ENCODE assay signal across 11 cellular contexts in genomic region chrX:39850630-39851152, GRCh38.
DNase-seq lines count a peak whose midpoint lies in the region; ATAC-seq, FAIRE-seq and TF ChIP-seq lines count a peak whose summit lies in the region.
"Had no signal": no experiment of that assay in that cellular context is flagged by ENCODE, and none has a peak within 500 bp of the region (broad histone marks: within the 10 kb centered on the region; RNA-seq: fewer than 3 reads in every experiment).

No MANE protein-coding gene starts in this region.

- peak overlapping the region in 2 of 10 experiments; percentile 8 to 31; a peak in 1 of 20 replicates for H3K4me3 ChIP-seq in BLaER1 treated with 17β-estradiol and CSF1 and Interleukin-3, amounts not matched to agents 10 nM and 100 nM
- H3K4me3 ChIP-seq in psoas muscle (no peak overlapping the region), aorta (ENCODE audit: low read length in 2 of 2) (no peak overlapping the region)
- H3K4me3 ChIP-seq: esophagus squamous epithelium, vagina had no signal

- WGBS in psoas muscle, 3 donors: 59 to 64% (median 64%) methylated on average over 3 of the region's 3 CpGs
- 65 to 71% methylated on average over 3 of the region's 3 CpGs for WGBS in aorta, 2 donors

- peaks cover 58 to 76% (median 64%) of the 10 kb centered on the region in 10 experiments for H3K4me1 ChIP-seq in BLaER1 treated with 17β-estradiol and CSF1 and Interleukin-3, amounts not matched to agents 10 nM and 100 nM
- H3K4me1 ChIP-seq in psoas muscle: peaks cover 1% of the 10 kb centered on the region
- no peaks in the 10 kb centered on the region for H3K4me1 ChIP-seq in aorta (ENCODE audit: control insufficient read depth in 1 of 2, insufficient read depth in 2 of 2, low read length in 2 of 2)
- H3K4me1 ChIP-seq: vagina had no signal

- H3K9ac ChIP-seq in BLaER1 treated with 17β-estradiol and CSF1 and Interleukin-3, amounts not matched to agents 10 nM and 100 nM: peak overlapping the region in 8 of 11 experiments; percentile 19 to 59 (median 44); a peak in 11 of 22 replicates

- H4K20me1 ChIP-seq in BLaER1 treated with 17β-estradiol and CSF1 and Interleukin-3, amounts not matched to agents 10 nM and 100 nM: no peaks in the 10 kb centered on the region

- DNase-seq in GM19239 (ENCODE audit: insufficient read length, low spot score) (no peak), NOMO-1 treated with DMSO at 0.1 percent for 48 hours (lab: John Stamatoyannopoulos, UW; ENCODE audit: unreplicated experiment) (peak; percentile 78), fibroblast of peridontal ligament (ENCODE audit: extremely low read depth) (peak; percentile 31), psoas muscle (no peak), aorta (no peak)
- no peak for DNase-seq in activated CD4-positive, CD25-positive, alpha-beta regulatory T cell (lab: John Stamatoyannopoulos, UW)
- DNase-seq: esophagus squamous epithelium, naive B cell had no signal

- H3K4me2 ChIP-seq in BLaER1 treated with 17β-estradiol and CSF1 and Interleukin-3, amounts not matched to agents 10 nM and 100 nM: peak overlapping the region; percentile 55 to 94 (median 87)

- ATAC-seq in psoas muscle (no peak), aorta (ENCODE audit: low FRiP score) (no peak)
- ATAC-seq in activated CD4-positive, CD25-positive, alpha-beta regulatory T cell treated with anti-CD3 and anti-CD28 coated beads, Interleukin-2, amount 50 U/mL, for 24 hours: no peak

- no peaks in the 10 kb centered on the region for H3K27me3 ChIP-seq in BLaER1 treated with 17β-estradiol and CSF1 and Interleukin-3, amounts not matched to agents 10 nM and 100 nM
- H3K27me3 ChIP-seq in psoas muscle (ENCODE audit: insufficient read depth in 3 of 3, low read length in 2 of 3): peaks cover 0 to 10% (median 0%) of the 10 kb centered on the region in 3 donors
- no peaks in the 10 kb centered on the region for H3K27me3 ChIP-seq in aorta (ENCODE audit: control insufficient read depth in 1 of 2, insufficient read depth in 2 of 2, low read length in 1 of 2)
- H3K27me3 ChIP-seq: esophagus squamous epithelium, vagina had no signal

- peak overlapping the region in 10 of 11 experiments; percentile 11 to 93 (median 82); a peak in 18 of 22 replicates for H3K27ac ChIP-seq in BLaER1 treated with 17β-estradiol and CSF1 and Interleukin-3, amounts not matched to agents 10 nM and 100 nM
- H3K27ac ChIP-seq in psoas muscle (no peak overlapping the region), aorta (ENCODE audit: low read depth in 1 of 2, low read length in 2 of 2) (no peak overlapping the region)
- H3K27ac ChIP-seq: esophagus squamous epithelium, vagina had no signal

- peaks cover 0 to 11% (median 5%) of the 10 kb centered on the region in 11 experiments; a peak in 10 of 22 replicates for H3K9me3 ChIP-seq in BLaER1 treated with 17β-estradiol and CSF1 and Interleukin-3, amounts not matched to agents 10 nM and 100 nM (replicated peaks in 1 of 11)
- H3K9me3 ChIP-seq in psoas muscle: no peaks in the 10 kb centered on the region
- no peaks in the 10 kb centered on the region for H3K9me3 ChIP-seq in aorta (ENCODE audit: control insufficient read depth, low read length)
- H3K9me3 ChIP-seq: esophagus squamous epithelium, vagina had no signal

- no peaks in the 10 kb centered on the region for H3K36me3 ChIP-seq in BLaER1 treated with 17β-estradiol and CSF1 and Interleukin-3, amounts not matched to agents 10 nM and 100 nM
- H3K36me3 ChIP-seq in psoas muscle (ENCODE audit: insufficient read depth in 1 of 2, low read depth in 1 of 2): no peaks in the 10 kb centered on the region
- no peaks in the 10 kb centered on the region for H3K36me3 ChIP-seq in aorta (ENCODE audit: control insufficient read depth in 1 of 2, insufficient read depth in 2 of 2, low read length in 1 of 2)
- H3K36me3 ChIP-seq: esophagus squamous epithelium, vagina had no signal

- FAIRE-seq in GM19239 (lab: Jason Lieb, UNC): peak; percentile 4

- no peak for TF ChIP-seq CTCF in psoas muscle (IDR thresholded peaks at IDR 0.05)

- intact Hi-C loops in psoas muscle (cut with DNase I): no loop called here
- intact Hi-C loops in aorta (cut with DNase I): no loop called here

Comparison
In these comparisons a context has a peak if more than half of its experiments do, and no peak if none do; other contexts are left out.
1. H3K27ac ChIP-seq: peak in BLaER1 treated with 17β-estradiol and CSF1 and Interleukin-3, amounts not matched to agents 10 nM and 100 nM (10 of 11); none in psoas muscle (single experiment) and aorta (0 of 2).
2. DNase-seq: peak in NOMO-1 treated with DMSO at 0.1 percent for 48 hours (single experiment) and fibroblast of peridontal ligament (single experiment); none in GM19239 (single experiment), activated CD4-positive, CD25-positive, alpha-beta regulatory T cell (0 of 4), psoas muscle (0 of 2) and aorta (0 of 2).